In the genomic region with DNA sequence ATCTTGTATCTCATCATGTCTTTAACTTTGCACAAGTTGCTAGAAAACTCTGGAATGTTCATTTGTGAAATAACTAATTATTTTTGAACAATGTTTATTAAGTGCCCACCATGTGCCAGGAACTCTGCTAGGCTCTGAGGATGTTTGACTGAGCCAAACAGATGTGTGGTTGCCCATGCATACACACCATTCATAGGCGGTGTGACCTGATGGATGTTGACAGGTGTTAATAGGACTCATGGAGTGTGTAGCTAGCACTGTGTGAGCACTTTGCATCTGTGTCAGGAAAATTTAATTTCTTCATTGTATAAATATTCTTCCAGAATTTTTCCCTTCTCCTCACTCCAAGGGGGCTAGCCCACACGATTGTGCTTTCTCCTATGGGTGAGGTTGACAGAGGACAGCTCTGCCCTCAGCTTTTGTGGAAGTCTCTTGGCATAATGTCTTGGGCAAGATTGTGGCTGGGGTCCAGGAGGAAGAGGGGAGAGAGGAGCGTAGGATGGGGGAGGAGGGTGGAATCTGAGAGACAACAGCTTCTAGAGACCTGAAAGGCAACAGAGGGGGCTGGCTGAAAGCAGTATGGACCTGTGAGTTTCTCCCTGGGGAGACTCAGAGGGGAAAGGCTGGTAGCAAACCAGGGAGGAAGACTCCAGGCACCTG, we compare ENCODE assay signal across 25 cellular contexts.
DNase-seq lines count a peak whose midpoint lies in the region; ATAC-seq and TF ChIP-seq lines count a peak whose summit lies in the region.
"Had no signal": no experiment of that assay in that cellular context is flagged by ENCODE, and none has a peak within 500 bp of the region (broad histone marks: within the 10 kb centered on the region; RNA-seq: fewer than 3 reads in every experiment).

No MANE protein-coding gene starts in this region.

- TF ChIP-seq CTCF in right atrium auricular region (IDR thresholded peaks at IDR 0.05) (no peak), glutamatergic neuron (IDR thresholded peaks at IDR 0.05; ENCODE audit: partially characterized antibody, unreplicated experiment) (no peak)

- H3K27me3 Mint-ChIP-seq in glutamatergic neuron (ENCODE audit: unreplicated experiment) = no peaks in the 10 kb centered on the region

- H3K4me3 ChIP-seq in right atrium auricular region = no peak overlapping the region
- H3K4me3 ChIP-seq: K562 had no signal

- no peaks in the 10 kb centered on the region for H3K36me3 ChIP-seq in right atrium auricular region

- H3K4me3 Mint-ChIP-seq in glutamatergic neuron (ENCODE audit: unreplicated experiment) = no peak overlapping the region
- H3K4me3 Mint-ChIP-seq: CD8-positive, alpha-beta T cell had no signal

- no peak overlapping the region for H3K27ac ChIP-seq in right atrium auricular region
- H3K27ac ChIP-seq: RWPE1 had no signal

- H3K9me3 Mint-ChIP-seq in glutamatergic neuron (ENCODE audit: unreplicated experiment) = peaks cover 7% of the 10 kb centered on the region
- H3K9me3 Mint-ChIP-seq: CD8-positive, alpha-beta T cell had no signal

- DNase-seq in Right ventricle myocardium superior (no peak), right atrium auricular region (ENCODE audit: low spot score) (no peak), NCI-H69 (lab: John Stamatoyannopoulos, UW) (peak; percentile 4), retina (peak; percentile 69), EL (no peak), glutamatergic neuron (no peak)
- no peak for DNase-seq in stimulated activated CD4-positive, alpha-beta T cell treated with anti-CD3 and anti-CD28 coated beads, Interleukin-4, amount 100 ng/mL, for 24 hours
- DNase-seq: C1 segment of cervical spinal cord; Caco-2; CD8-positive, alpha-beta T cell; DMS79 treated with DMSO at 0.1 percent for 48 hours; HCEC 1CT; Kasumi-1; MV-4-11; NCI-H1105; NCI-H1436 treated with DMSO at 0.1 percent for 48 hours; NCI-H2029; NCI-H2227 treated with DMSO at 0.1 percent for 48 hours; NCI-H526 treated with DMSO at 0.1 percent for 48 hours; SIG-M5; SK-N-SH; SW 1271 had no signal

- H3K27ac Mint-ChIP-seq in glutamatergic neuron (ENCODE audit: unreplicated experiment) = no peak overlapping the region
- H3K27ac Mint-ChIP-seq: CD8-positive, alpha-beta T cell had no signal

- intact Hi-C loops in Right ventricle myocardium superior (cut with DNase I) = no loop called here

- no peaks in the 10 kb centered on the region for H3K4me1 ChIP-seq in right atrium auricular region
- H3K4me1 ChIP-seq: Caco-2 had no signal

- H3K36me3 Mint-ChIP-seq in glutamatergic neuron (ENCODE audit: unreplicated experiment) = peaks cover 3% of the 10 kb centered on the region
- H3K36me3 Mint-ChIP-seq: CD8-positive, alpha-beta T cell had no signal

- H3K27me3 ChIP-seq in right atrium auricular region = no peaks in the 10 kb centered on the region

- peaks cover 11% of the 10 kb centered on the region for H3K4me1 Mint-ChIP-seq in glutamatergic neuron (ENCODE audit: low read depth, unreplicated experiment)

- ATAC-seq in Right ventricle myocardium superior (ENCODE audit: poor library complexity) = peak; percentile 88
- ATAC-seq: CD8-positive, alpha-beta T cell; K562; Panc1 had no signal

- H3K9me3 ChIP-seq in right atrium auricular region = no peaks in the 10 kb centered on the region
- H3K9me3 ChIP-seq: Caco-2, SK-N-SH had no signal

Comparison
In these comparisons a context has a peak if more than half of its experiments do, and no peak if none do; other contexts are left out.
1. DNase-seq: peak in NCI-H69 (single experiment) and retina (single experiment); none in Right ventricle myocardium superior (single experiment), right atrium auricular region (single experiment), EL (single experiment), glutamatergic neuron (single experiment) and stimulated activated CD4-positive, alpha-beta T cell treated with anti-CD3 and anti-CD28 coated beads, Interleukin-4, amount 100 ng/mL, for 24 hours (single experiment).